Comparison of ENCODE assay signal across 2 cellular contexts in the genomic region with DNA sequence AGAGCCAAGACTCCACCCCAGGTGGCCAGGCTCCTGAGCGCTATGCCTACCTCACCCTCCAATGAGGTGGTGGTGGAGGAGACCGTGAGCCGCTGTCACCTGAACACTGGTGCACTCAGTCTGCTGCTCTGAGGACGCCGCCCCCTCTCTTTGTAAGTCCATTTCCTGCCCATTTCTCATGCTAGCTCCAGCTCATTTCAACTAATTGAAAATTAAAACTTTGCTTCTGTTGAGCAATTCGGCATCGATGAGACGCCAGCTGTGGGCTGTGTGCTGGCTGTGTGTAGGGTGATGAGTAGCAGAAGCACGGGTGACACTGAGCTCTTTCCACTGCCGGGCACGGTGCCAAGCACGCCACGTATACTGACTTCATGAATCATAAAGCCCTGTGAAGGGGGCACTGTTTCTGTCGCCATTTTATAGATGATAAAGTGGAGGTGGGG.
A peak's percentile ranks its signal among the peaks of the same experiment; 100 is the strongest.
TF ChIP-seq lines count a peak whose summit lies in the region.

No MANE protein-coding gene starts in this region.

TF ChIP-seq in liver, 16 proteins besides CTCF, POLR2A, EP300 and RAD21:
- peak in 1 of 2 donors; percentile 3 for TF ChIP-seq HNF4A (conservative IDR thresholded peaks at IDR 0.05)
- peak; percentile 19 for TF ChIP-seq SP1 (IDR thresholded peaks at IDR 0.05)
- TF ChIP-seq RXRA (IDR thresholded peaks at IDR 0.05) = peak in 1 of 2 donors; percentile 38
- no peak for TF ChIP-seq EGR1 (IDR thresholded peaks at IDR 0.05; ENCODE audit: low read depth in 2 of 2)
TF ChIP-seq in liver: peak in this region for 3.

TF ChIP-seq in HepG2, 621 proteins besides CTCF, POLR2A, EP300 and RAD21:
- TF ChIP-seq ZNF614 (CRISPR knock-in tag; IDR thresholded peaks at IDR 0.05; ENCODE audit: borderline replicate concordance) = no peak
- TF ChIP-seq MTF1 (CRISPR knock-in tag; IDR thresholded peaks at IDR 0.05) = no peak
- TF ChIP-seq, protein P1, sequence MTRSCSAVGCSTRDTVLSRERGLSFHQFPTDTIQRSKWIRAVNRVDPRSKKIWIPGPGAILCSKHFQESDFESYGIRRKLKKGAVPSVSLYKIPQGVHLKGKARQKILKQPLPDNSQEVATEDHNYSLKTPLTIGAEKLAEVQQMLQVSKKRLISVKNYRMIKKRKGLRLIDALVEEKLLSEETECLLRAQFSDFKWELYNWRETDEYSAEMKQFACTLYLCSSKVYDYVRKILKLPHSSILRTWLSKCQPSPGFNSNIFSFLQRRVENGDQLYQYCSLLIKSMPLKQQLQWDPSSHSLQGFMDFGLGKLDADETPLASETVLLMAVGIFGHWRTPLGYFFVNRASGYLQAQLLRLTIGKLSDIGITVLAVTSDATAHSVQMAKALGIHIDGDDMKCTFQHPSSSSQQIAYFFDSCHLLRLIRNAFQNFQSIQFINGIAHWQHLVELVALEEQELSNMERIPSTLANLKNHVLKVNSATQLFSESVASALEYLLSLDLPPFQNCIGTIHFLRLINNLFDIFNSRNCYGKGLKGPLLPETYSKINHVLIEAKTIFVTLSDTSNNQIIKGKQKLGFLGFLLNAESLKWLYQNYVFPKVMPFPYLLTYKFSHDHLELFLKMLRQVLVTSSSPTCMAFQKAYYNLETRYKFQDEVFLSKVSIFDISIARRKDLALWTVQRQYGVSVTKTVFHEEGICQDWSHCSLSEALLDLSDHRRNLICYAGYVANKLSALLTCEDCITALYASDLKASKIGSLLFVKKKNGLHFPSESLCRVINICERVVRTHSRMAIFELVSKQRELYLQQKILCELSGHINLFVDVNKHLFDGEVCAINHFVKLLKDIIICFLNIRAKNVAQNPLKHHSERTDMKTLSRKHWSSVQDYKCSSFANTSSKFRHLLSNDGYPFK (CRISPR knock-in tag; IDR thresholded peaks at IDR 0.05; ENCODE audit: borderline replicate concordance) = no peak
- no peak for TF ChIP-seq ZFY (CRISPR knock-in tag; IDR thresholded peaks at IDR 0.05)
TF ChIP-seq in HepG2: peak in this region for 0.
